8 cellular contexts compared by ENCODE assay signal in the genomic region with DNA sequence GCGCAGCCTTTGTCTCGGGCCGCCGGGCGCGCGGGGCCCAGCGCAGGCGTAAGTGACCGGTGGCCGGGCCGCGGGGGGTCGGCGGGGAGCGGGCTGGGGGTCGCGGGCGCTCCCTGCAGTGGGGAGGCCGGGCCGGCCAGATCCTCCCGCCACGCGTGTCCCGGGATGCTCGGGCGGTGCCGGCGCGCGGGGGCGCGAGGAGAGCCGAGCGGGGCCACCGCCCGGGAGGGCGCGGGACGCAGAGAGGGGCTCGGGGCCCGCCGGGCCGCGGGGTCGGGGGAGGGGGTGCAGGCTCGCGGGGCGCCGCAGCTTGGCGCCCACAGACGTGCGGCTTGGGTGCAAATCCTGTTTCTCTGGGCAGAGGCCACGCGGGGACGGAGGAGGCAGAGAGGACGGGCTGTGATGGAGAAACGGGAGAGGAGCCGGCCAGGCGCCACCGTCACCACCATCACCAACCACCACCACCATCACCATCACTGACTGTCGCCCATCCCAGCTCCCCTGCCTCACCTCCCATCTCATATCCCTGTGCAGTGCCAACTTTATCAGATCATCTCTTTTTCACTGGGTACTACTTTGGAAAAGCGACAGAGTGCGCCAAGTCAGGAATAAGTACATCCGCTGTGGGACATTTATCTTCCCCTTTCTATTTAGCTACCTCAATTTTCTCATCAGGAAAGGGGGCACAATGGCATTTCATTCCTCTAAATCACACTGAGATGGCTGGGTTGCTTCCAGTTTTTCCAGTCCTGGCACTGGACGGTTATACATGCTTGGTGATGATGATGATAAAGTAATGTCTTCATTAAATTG.
DNase-seq lines count a peak whose midpoint lies in the region; ATAC-seq and TF ChIP-seq lines count a peak whose summit lies in the region.

No MANE protein-coding gene starts in this region.

- H3K4me3 ChIP-seq in right cardiac atrium (ENCODE audit: low read length) = peak overlapping the region; percentile 59
- H3K4me3 ChIP-seq in vagina = peak overlapping the region; percentile 47 to 52
- peak overlapping the region in 1 of 2 donors; percentile 45 for H3K4me3 ChIP-seq in gastroesophageal sphincter

- H3K36me3 ChIP-seq in vagina (no peaks in the 10 kb centered on the region), gastroesophageal sphincter (no peaks in the 10 kb centered on the region)

- H3K27me3 Mint-ChIP-seq in activated CD4-positive, alpha-beta memory T cell treated with anti-CD3 and anti-CD28 coated beads, Interleukin-2, amount 10 ng/mL, durations not matched to agents 7 days and 5 days = peaks cover 49% of the 10 kb centered on the region
- H3K27me3 Mint-ChIP-seq in memory B cell = peaks cover 2% of the 10 kb centered on the region

- no peaks in the 10 kb centered on the region for H3K36me3 Mint-ChIP-seq in activated CD4-positive, alpha-beta memory T cell treated with anti-CD3 and anti-CD28 coated beads, Interleukin-2, amount 10 ng/mL, durations not matched to agents 7 days and 5 days (ENCODE audit: low read depth)
- H3K36me3 Mint-ChIP-seq in memory B cell = peaks cover 19% of the 10 kb centered on the region

- WGBS in right cardiac atrium = 4% methylated on average over 66 of the region's 66 CpGs
- 5 to 6% methylated on average over 18 to 30 of the region's 66 CpGs for WGBS in gastroesophageal sphincter (ENCODE audit: low coverage in 1 of 2), 2 donors

- H3K27me3 ChIP-seq in right cardiac atrium (ENCODE audit: control insufficient read depth, insufficient read depth) = peaks cover 8% of the 10 kb centered on the region
- H3K27me3 ChIP-seq in vagina = no peaks in the 10 kb centered on the region
- H3K27me3 ChIP-seq in gastroesophageal sphincter = peaks cover 68% of the 10 kb centered on the region

- TF ChIP-seq POLR2A in vagina (IDR thresholded peaks at IDR 0.05) = no peak
- TF ChIP-seq POLR2A in gastroesophageal sphincter (IDR thresholded peaks at IDR 0.05) = no peak

- H3K9me3 ChIP-seq in right cardiac atrium (ENCODE audit: control insufficient read depth, low read length) = no peaks in the 10 kb centered on the region
- no peaks in the 10 kb centered on the region for H3K9me3 ChIP-seq in vagina
- no peaks in the 10 kb centered on the region for H3K9me3 ChIP-seq in gastroesophageal sphincter

- CTCF ChIA-PET in activated CD4-positive, alpha-beta memory T cell treated with anti-CD3 and anti-CD28 coated beads, Interleukin-2, amount 10 ng/mL, durations not matched to agents 7 days and 5 days (lab: Charles Lee) = interaction anchor here (0.6 kb wide), 1 partner anchor 92 kb away, joined by 3 read pairs; no protein-coding TSS in a partner anchor

- intact Hi-C loops in right cardiac atrium (cut with DNase I) (no loop called here), Right ventricle myocardium inferior (cut with DNase I) (no loop called here), vagina (cut with DNase I) (loop anchor here (5.0 kb wide), 1 partner anchor 1237 kb away; no protein-coding TSS in a partner anchor), posterior vena cava (cut with DNase I) (loop anchor here in 1 of 2 donors (5.0 kb wide), 1 partner anchor 952 kb away; no protein-coding TSS in a partner anchor)

- peak overlapping the region; percentile 68 for H3K4me3 Mint-ChIP-seq in activated CD4-positive, alpha-beta memory T cell treated with anti-CD3 and anti-CD28 coated beads, Interleukin-2, amount 10 ng/mL, durations not matched to agents 7 days and 5 days
- peak overlapping the region; percentile 91 for H3K4me3 Mint-ChIP-seq in memory B cell

- H3K4me1 Mint-ChIP-seq in activated CD4-positive, alpha-beta memory T cell treated with anti-CD3 and anti-CD28 coated beads, Interleukin-2, amount 10 ng/mL, durations not matched to agents 7 days and 5 days = peaks cover 10% of the 10 kb centered on the region
- peaks cover 33% of the 10 kb centered on the region for H3K4me1 Mint-ChIP-seq in memory B cell

- POLR2A ChIA-PET in activated CD4-positive, alpha-beta memory T cell treated with anti-CD3 and anti-CD28 coated beads, Interleukin-2, amount 10 ng/mL, durations not matched to agents 7 days and 5 days (lab: Charles Lee) = no interaction called here

- no peak for TF ChIP-seq EP300 in gastroesophageal sphincter (IDR thresholded peaks at IDR 0.05)

- H3K27ac Mint-ChIP-seq in activated CD4-positive, alpha-beta memory T cell treated with anti-CD3 and anti-CD28 coated beads, Interleukin-2, amount 10 ng/mL, durations not matched to agents 7 days and 5 days = no peak overlapping the region
- H3K27ac Mint-ChIP-seq in memory B cell = peak overlapping the region; percentile 85

- TF ChIP-seq CTCF in vagina (IDR thresholded peaks at IDR 0.05) (no peak), gastroesophageal sphincter (IDR thresholded peaks at IDR 0.05) (no peak)

- H3K4me1 ChIP-seq in right cardiac atrium (ENCODE audit: control insufficient read depth, insufficient read depth, low read length) (no peaks in the 10 kb centered on the region), vagina (peaks cover 17% of the 10 kb centered on the region), gastroesophageal sphincter (peaks cover 0 to 17% (median 0%) of the 10 kb centered on the region in 3 donors)

- no peak for ATAC-seq in right cardiac atrium
- ATAC-seq in Right ventricle myocardium inferior = no peak
- peak; percentile 12 for ATAC-seq in memory B cell (ENCODE audit: low read depth)
- no peak for ATAC-seq in HG02870 (IDR thresholded peaks at IDR 0.05; ENCODE audit: unreplicated experiment)
- no peak for ATAC-seq in gastroesophageal sphincter

- H3K9me3 Mint-ChIP-seq in activated CD4-positive, alpha-beta memory T cell treated with anti-CD3 and anti-CD28 coated beads, Interleukin-2, amount 10 ng/mL, durations not matched to agents 7 days and 5 days = no peaks in the 10 kb centered on the region
- H3K9me3 Mint-ChIP-seq in memory B cell = peaks cover 2% of the 10 kb centered on the region

- no peak for DNase-seq in right cardiac atrium
- no peak for DNase-seq in Right ventricle myocardium inferior (ENCODE audit: missing footprints)
- DNase-seq in activated CD4-positive, alpha-beta memory T cell treated with anti-CD3 and anti-CD28 coated beads, Interleukin-2, amount 10 ng/mL, durations not matched to agents 7 days and 5 days = no peak
- no peak for DNase-seq in memory B cell (ENCODE audit: low spot score in 2 of 2)
- no peak for DNase-seq in vagina (ENCODE audit: extremely low spot score in 2 of 2)
- DNase-seq in posterior vena cava (ENCODE audit: low spot score) = no peak

- H3K27ac ChIP-seq in right cardiac atrium (ENCODE audit: low read length) = no peak overlapping the region
- H3K27ac ChIP-seq in vagina = no peak overlapping the region
- no peak overlapping the region for H3K27ac ChIP-seq in gastroesophageal sphincter
